In the genomic region with DNA sequence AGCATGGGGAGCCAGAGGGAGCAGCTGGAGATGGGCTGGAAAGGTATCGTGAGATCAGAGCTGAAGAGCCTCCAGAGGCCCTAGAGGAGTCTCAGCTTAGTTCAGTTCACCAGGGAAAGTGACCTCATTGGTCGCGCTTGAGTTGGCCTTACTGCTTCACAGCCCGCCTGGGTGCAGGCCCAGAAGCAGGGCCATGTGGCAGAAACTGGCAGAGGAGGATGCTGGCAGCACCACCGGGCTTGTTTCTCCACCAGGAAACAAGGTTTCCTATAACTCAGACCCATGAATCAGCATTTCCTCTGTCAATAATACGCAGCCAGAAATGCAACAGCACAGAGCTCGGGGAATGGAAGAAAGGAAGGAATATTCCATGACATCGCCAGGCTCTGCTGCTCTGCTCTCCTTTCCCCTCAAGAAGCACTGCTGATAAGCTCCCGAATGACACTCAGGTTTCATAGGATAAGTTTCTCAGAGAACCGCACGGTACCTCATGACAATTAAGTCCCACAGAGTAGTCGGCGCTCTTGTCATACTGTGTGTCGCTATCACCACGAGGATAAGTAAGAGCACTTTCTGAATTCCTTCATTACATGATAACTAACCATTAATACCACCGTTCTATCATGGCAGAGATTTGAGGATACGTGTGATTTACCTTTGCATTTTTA, we compare ENCODE assay signal across 10 cellular contexts.
DNase-seq lines count a peak whose midpoint lies in the region; ATAC-seq, FAIRE-seq and TF ChIP-seq lines count a peak whose summit lies in the region.
"Had no signal": no experiment of that assay in that cellular context is flagged by ENCODE, and none has a peak within 500 bp of the region (broad histone marks: within the 10 kb centered on the region; RNA-seq: fewer than 3 reads in every experiment).

No MANE protein-coding gene starts in this region.

- H3K27me3 ChIP-seq in Karpas-422 (ENCODE audit: low read length), result no peaks in the 10 kb centered on the region
- peaks cover 0 to 4% of the 10 kb centered on the region in 2 experiments; a peak in 3 of 4 replicates for H3K27me3 ChIP-seq in GM12878 (replicated peaks in 1 of 2; ENCODE audit: control insufficient read depth in 2 of 2, insufficient read depth in 2 of 2, low read length in 1 of 2)
- no peaks in the 10 kb centered on the region for H3K27me3 ChIP-seq in tibial nerve
- no peaks in the 10 kb centered on the region for H3K27me3 ChIP-seq in suprapubic skin
- H3K27me3 ChIP-seq: sigmoid colon had no signal

- ATAC-seq in GM12878, result peak; percentile 57; the same call in 2 of the 3 replicates

- POLR2A ChIA-PET in GM12878 (lab: Charles Lee), result no interaction called here

- no peak overlapping the region for H3K4me3 ChIP-seq in Karpas-422 (ENCODE audit: low read length)
- no peak overlapping the region for H3K4me3 ChIP-seq in GM12878
- H3K4me3 ChIP-seq in tibial nerve, result no peak overlapping the region
- H3K4me3 ChIP-seq in suprapubic skin, result no peak overlapping the region
- H3K4me3 ChIP-seq: sigmoid colon had no signal

- intact Hi-C loops in GM12878 (cut with micrococcal nuclease; ENCODE audit: unreplicated experiment), result no loop called here

- H3K9ac ChIP-seq in Karpas-422 (ENCODE audit: low read length) (no peak overlapping the region), GM12878 (ENCODE audit: control insufficient read depth, insufficient read depth, low read length) (no peak overlapping the region)

- H3K4me1 ChIP-seq in Karpas-422 (ENCODE audit: low read length) (peaks cover 32% of the 10 kb centered on the region), GM12878 (ENCODE audit: control insufficient read depth, insufficient read depth, low read length) (no peaks in the 10 kb centered on the region), tibial nerve (no peaks in the 10 kb centered on the region), suprapubic skin (peaks cover 6% of the 10 kb centered on the region)
- H3K4me1 ChIP-seq: sigmoid colon had no signal

- RAD21 ChIA-PET in GM12878 (lab: Charles Lee; ENCODE audit: unreplicated experiment), result no interaction called here

- TF ChIP-seq CTCF in GM12878 (IDR thresholded peaks at IDR 0.05 in 2 of 3, conservative IDR thresholded peaks at IDR 0.05 in 1 of 3; ENCODE audit: control insufficient read depth in 2 of 3, extremely low read depth in 1 of 3, insufficient read depth in 1 of 3, low read depth in 3 of 3, low read length in 3 of 3) (no peak), tibial nerve (IDR thresholded peaks at IDR 0.05) (no peak), suprapubic skin (IDR thresholded peaks at IDR 0.05) (no peak)

- BruUV-seq in GM12878 (replicated peaks; lab: Mats Ljungman, UMichigan), result no TSS peak

- WGBS in GM12878 (ENCODE audit: insufficient coverage, insufficient replicate concordance, low lambda C conversion rate, missing lambda C conversion rate), result 59% methylated on average over 15 of the region's 17 CpGs
- 85 to 87% methylated on average over 15 to 17 of the region's 17 CpGs for WGBS in tibial nerve, 2 donors
- WGBS in suprapubic skin, result 83% methylated on average over 17 of the region's 17 CpGs

- SMC1A ChIA-PET in GM12878 (lab: Charles Lee; ENCODE audit: uncharacterized antibody, unreplicated experiment), result interaction anchor here (0.7 kb wide), 1 partner anchor 1722 kb away, joined by 4 read pairs; no protein-coding TSS in a partner anchor

- no peak for TF ChIP-seq EP300 in GM12878 (IDR thresholded peaks at IDR 0.05; ENCODE audit: borderline replicate concordance in 1 of 2, control insufficient read depth in 1 of 2, low read depth in 2 of 2, low read length in 2 of 2)
- TF ChIP-seq EP300 in tibial nerve (IDR thresholded peaks at IDR 0.05), result no peak
- TF ChIP-seq EP300 in suprapubic skin (IDR thresholded peaks at IDR 0.05), result no peak

- in situ Hi-C loops in ACHN (cut with HindIII; ENCODE audit: low pct_ligation_motif_present, low pct_unique_long_range_greater_than_20kb, low sequenced_read_pairs), result no loop called here
- in situ Hi-C loops in GM12878 (cut with MboI), result no loop called here

- no peaks in the 10 kb centered on the region for H3K36me3 ChIP-seq in Karpas-422 (ENCODE audit: insufficient read depth, low read length)
- no peaks in the 10 kb centered on the region for H3K36me3 ChIP-seq in GM12878 (ENCODE audit: control insufficient read depth in 2 of 2, insufficient read depth in 2 of 2, low read length in 1 of 2)
- H3K36me3 ChIP-seq in tibial nerve, result no peaks in the 10 kb centered on the region
- H3K36me3 ChIP-seq in suprapubic skin, result no peaks in the 10 kb centered on the region
- H3K36me3 ChIP-seq: sigmoid colon had no signal

- H4K20me1 ChIP-seq in Karpas-422 (ENCODE audit: insufficient read depth, low read depth, low read length) (no peaks in the 10 kb centered on the region), GM12878 (ENCODE audit: control insufficient read depth, insufficient read depth) (no peaks in the 10 kb centered on the region; the same call in 1 of the 2 replicates)

- H3K27ac ChIP-seq in Karpas-422 (ENCODE audit: low read length), result no peak overlapping the region
- no peak overlapping the region for H3K27ac ChIP-seq in GM12878 (ENCODE audit: control insufficient read depth, insufficient read depth)
- H3K27ac ChIP-seq in tibial nerve, result no peak overlapping the region
- no peak overlapping the region for H3K27ac ChIP-seq in suprapubic skin
- H3K27ac ChIP-seq: sigmoid colon had no signal

- H3K9me3 ChIP-seq in Karpas-422 (ENCODE audit: low read length) (no peaks in the 10 kb centered on the region), GM12878 (replicated peaks; ENCODE audit: control insufficient read depth, insufficient read depth, low read length) (no peaks in the 10 kb centered on the region), tibial nerve (peaks cover 0 to 8% (median 0%) of the 10 kb centered on the region in 4 donors), suprapubic skin (no peaks in the 10 kb centered on the region)
- H3K9me3 ChIP-seq: sigmoid colon had no signal

- H3K4me2 ChIP-seq in Karpas-422 (ENCODE audit: low read depth, low read length, poor library complexity, severe bottlenecking) (no peak overlapping the region), GM12878 (ENCODE audit: control insufficient read depth, insufficient read depth) (no peak overlapping the region)

- FAIRE-seq in GM12878 (lab: Jason Lieb, UNC) (no peak), urothelium cell line (lab: Jason Lieb, UNC) (no peak)

- peak; percentile 75 for DNase-seq in ACHN
- peak; percentile 82 for DNase-seq in Karpas-422
- DNase-seq in GM12878 (ENCODE audit: low read depth, low spot score), result no peak
- DNase-seq in left kidney (ENCODE audit: low read depth, low spot score), result peak; percentile 73
- DNase-seq in tibial nerve (ENCODE audit: low spot score in 2 of 2), result no peak
- no peak for DNase-seq in AG20443 (ENCODE audit: low spot score)
- DNase-seq in urothelium cell line (ENCODE audit: low spot score), result no peak
- no peak for DNase-seq in suprapubic skin (ENCODE audit: low spot score in 2 of 2)
- DNase-seq: CD4-positive, alpha-beta T cell; sigmoid colon had no signal

- H3K79me2 ChIP-seq in Karpas-422 (ENCODE audit: low read length), result no peaks in the 10 kb centered on the region
- no peaks in the 10 kb centered on the region for H3K79me2 ChIP-seq in GM12878 (ENCODE audit: control insufficient read depth, insufficient read depth, low read length)

- no peak for TF ChIP-seq RAD21 in GM12878 (IDR thresholded peaks at IDR 0.05; ENCODE audit: insufficient read depth, low read depth, low read length)

- CTCF ChIA-PET in GM12878 (lab: Yijun Ruan, JAX), result interaction anchor here (0.7 kb wide), 1 partner anchor 259 kb away, joined by 3 read pairs; no protein-coding TSS in a partner anchor

- H2AFZ ChIP-seq in Karpas-422 (ENCODE audit: low read length) (0 out of 2 replicates have a peak overlapping the region, but pooled peaks have one; percentile 17), GM12878 (ENCODE audit: control insufficient read depth, low read depth, low read length) (no peak overlapping the region)

- TF ChIP-seq POLR2A in GM12878 (IDR thresholded peaks at IDR 0.05; ENCODE audit: low read depth, low read length) (no peak), tibial nerve (IDR thresholded peaks at IDR 0.05) (no peak), suprapubic skin (IDR thresholded peaks at IDR 0.05) (no peak)

- no peaks in the 10 kb centered on the region for H3K9me2 ChIP-seq in Karpas-422 (replicated peaks; ENCODE audit: insufficient read depth, low read length)

TF ChIP-seq in GM12878, 131 proteins besides CTCF, POLR2A, EP300 and RAD21:
- TF ChIP-seq IRF4 (IDR thresholded peaks at IDR 0.05; ENCODE audit: low read depth, low read length) (no peak), BHLHE40 (IDR thresholded peaks at IDR 0.05; ENCODE audit: borderline replicate concordance in 1 of 2, low read depth in 2 of 2, low read length in 1 of 2) (no peak), CBX3 (IDR thresholded peaks at IDR 0.05; ENCODE audit: borderline replicate concordance, low read depth) (no peak), HDGF (IDR thresholded peaks at IDR 0.05) (no peak), TBL1XR1 (IDR thresholded peaks at IDR 0.05; ENCODE audit: low read depth, low read length) (no peak), ZSCAN29 (IDR thresholded peaks at IDR 0.05) (no peak), SUPT20H (IDR thresholded peaks at IDR 0.05; ENCODE audit: borderline replicate concordance, control insufficient read depth, low read depth, low read length) (no peak), NFIC (IDR thresholded peaks at IDR 0.05; ENCODE audit: low read depth, low read length) (no peak), RBBP5 (conservative IDR thresholded peaks at IDR 0.05) (no peak), FOXM1 (IDR thresholded peaks at IDR 0.05; ENCODE audit: low read depth, low read length) (no peak), ZNF274 (IDR thresholded peaks at IDR 0.05; ENCODE audit: insufficient read depth, insufficient read length) (no peak)
- TF ChIP-seq, protein P1, sequence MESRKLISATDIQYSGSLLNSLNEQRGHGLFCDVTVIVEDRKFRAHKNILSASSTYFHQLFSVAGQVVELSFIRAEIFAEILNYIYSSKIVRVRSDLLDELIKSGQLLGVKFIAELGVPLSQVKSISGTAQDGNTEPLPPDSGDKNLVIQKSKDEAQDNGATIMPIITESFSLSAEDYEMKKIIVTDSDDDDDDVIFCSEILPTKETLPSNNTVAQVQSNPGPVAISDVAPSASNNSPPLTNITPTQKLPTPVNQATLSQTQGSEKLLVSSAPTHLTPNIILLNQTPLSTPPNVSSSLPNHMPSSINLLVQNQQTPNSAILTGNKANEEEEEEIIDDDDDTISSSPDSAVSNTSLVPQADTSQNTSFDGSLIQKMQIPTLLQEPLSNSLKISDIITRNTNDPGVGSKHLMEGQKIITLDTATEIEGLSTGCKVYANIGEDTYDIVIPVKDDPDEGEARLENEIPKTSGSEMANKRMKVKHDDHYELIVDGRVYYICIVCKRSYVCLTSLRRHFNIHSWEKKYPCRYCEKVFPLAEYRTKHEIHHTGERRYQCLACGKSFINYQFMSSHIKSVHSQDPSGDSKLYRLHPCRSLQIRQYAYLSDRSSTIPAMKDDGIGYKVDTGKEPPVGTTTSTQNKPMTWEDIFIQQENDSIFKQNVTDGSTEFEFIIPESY (IDR thresholded peaks at IDR 0.05), result no peak

Comparison
In these comparisons a context has a peak if more than half of its experiments do, and no peak if none do; other contexts are left out.
1. DNase-seq: peak in ACHN (single experiment), Karpas-422 (single experiment) and left kidney (single experiment); none in GM12878 (single experiment), tibial nerve (0 of 2), AG20443 (single experiment), urothelium cell line (single experiment) and suprapubic skin (0 of 2).